ENCODE assay signal across 8 cellular contexts in the genomic region with DNA sequence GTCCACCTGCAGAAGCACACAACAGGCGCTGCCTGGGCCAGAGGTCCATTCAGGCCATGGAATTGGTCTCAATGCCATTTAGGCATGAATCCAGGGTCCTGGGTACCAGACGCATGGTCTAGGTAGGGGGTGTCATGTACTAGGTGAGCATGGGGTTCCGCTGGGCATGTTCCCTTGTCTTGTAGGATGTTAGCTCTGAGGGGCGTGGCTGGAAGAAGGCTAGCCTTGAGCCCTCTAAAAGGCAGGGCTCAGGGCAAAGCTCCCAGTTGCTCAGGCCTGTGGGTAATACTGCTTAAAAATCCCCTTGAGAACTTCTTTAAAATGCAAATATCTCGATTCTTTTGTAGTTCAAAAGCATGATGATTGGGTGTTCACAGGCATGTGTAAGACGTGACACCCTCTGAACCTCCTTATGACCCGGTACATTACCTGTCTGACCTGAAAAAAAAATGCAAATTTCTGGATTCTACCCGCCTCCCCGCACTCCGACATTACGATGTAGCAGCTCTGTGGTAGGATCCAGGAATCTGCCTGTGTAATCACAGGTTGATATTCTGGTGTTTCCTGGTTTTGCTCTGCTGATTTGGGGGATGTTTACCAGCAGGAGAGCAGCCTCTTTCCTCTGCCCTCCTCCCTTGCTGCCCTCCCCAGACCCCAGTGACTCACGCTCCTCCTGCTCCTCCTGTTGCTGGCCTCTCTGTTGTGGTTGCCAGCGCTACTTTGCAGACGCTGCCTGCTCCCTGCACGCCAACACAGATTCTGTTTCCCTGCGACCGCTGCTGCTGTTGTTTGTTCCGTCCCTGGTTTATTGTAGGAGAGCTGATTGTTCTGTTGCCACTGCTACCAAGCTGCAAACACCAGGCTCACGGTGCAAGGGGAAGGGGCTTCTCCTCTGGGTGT. TPM values are rescaled to one million over a fixed set of nuclear protein-coding genes. Genes with fewer than 3 reads are reported as not detected.
DNase-seq lines count a peak whose midpoint lies in the region; ATAC-seq, FAIRE-seq and TF ChIP-seq lines count a peak whose summit lies in the region.

No MANE protein-coding gene starts in this region.

- peaks cover 15 to 29% (median 24%) of the 10 kb centered on the region in 4 donors for H3K4me1 Mint-ChIP-seq in CD4-positive, CD25-positive, alpha-beta regulatory T cell

- H3K27ac Mint-ChIP-seq in CD4-positive, CD25-positive, alpha-beta regulatory T cell: peak overlapping the region; percentile 88 to 92 (median 89)

- POLR2A ChIA-PET in GM12878 (lab: Charles Lee): interaction anchor here (0.8 to 2.5 kb wide), 8 partner anchors 8 to 165 kb away, joined by 3 to 17 read pairs (median 6); a partner anchor contains a TSS

- TF ChIP-seq CTCF in GM12878 (IDR thresholded peaks at IDR 0.05 in 2 of 3, conservative IDR thresholded peaks at IDR 0.05 in 1 of 3; ENCODE audit: control insufficient read depth in 2 of 3, extremely low read depth in 1 of 3, insufficient read depth in 1 of 3, low read depth in 3 of 3, low read length in 3 of 3) (peak in 1 of 3 experiments; percentile 22; a peak in 1 of 6 replicates), WERI-Rb-1 (IDR thresholded peaks at IDR 0.05; ENCODE audit: low read depth, low read length) (no peak)

- peak overlapping the region; percentile 88 for H3K4me2 ChIP-seq in GM12878 (ENCODE audit: control insufficient read depth, insufficient read depth)

- peak overlapping the region; percentile 80 for H3K4me3 ChIP-seq in CD4-positive, CD25-positive, alpha-beta regulatory T cell (ENCODE audit: low read depth, low read length)
- H3K4me3 ChIP-seq in GM12878 (peak overlapping the region; percentile 51), iPS-18c (ENCODE audit: insufficient read depth, low read depth, low read length) (peak overlapping the region; percentile 11), skeletal muscle tissue (ENCODE audit: low read length in 3 of 3) (peak overlapping the region; percentile 60 to 71 (median 68)), WERI-Rb-1 (ENCODE audit: low read depth, low read length) (no peak overlapping the region)

- no peaks in the 10 kb centered on the region for H3K27me3 ChIP-seq in CD4-positive, CD25-positive, alpha-beta regulatory T cell (ENCODE audit: control insufficient read depth, insufficient read depth, low read length)
- H3K27me3 ChIP-seq in GM12878 (replicated peaks in 1 of 2; ENCODE audit: control insufficient read depth in 2 of 2, insufficient read depth in 2 of 2, low read length in 1 of 2) (no peaks in the 10 kb centered on the region), skeletal muscle tissue (ENCODE audit: control insufficient read depth in 3 of 3, insufficient read depth in 3 of 3, low read length in 3 of 3) (no peaks in the 10 kb centered on the region), WERI-Rb-1 (ENCODE audit: insufficient read depth, low read depth, severe bottlenecking) (no peaks in the 10 kb centered on the region)

- H3K27ac ChIP-seq in CD4-positive, CD25-positive, alpha-beta regulatory T cell (ENCODE audit: insufficient read depth, low read length, poor library complexity, severe bottlenecking): peak overlapping the region; percentile 36
- H3K27ac ChIP-seq in GM12878 (ENCODE audit: control insufficient read depth, insufficient read depth) (peak overlapping the region; percentile 66), skeletal muscle tissue (ENCODE audit: low read depth, low read length) (peak overlapping the region; percentile 67), WERI-Rb-1 (no peak overlapping the region)

- TF ChIP-seq EP300 in GM12878 (IDR thresholded peaks at IDR 0.05; ENCODE audit: borderline replicate concordance in 1 of 2, control insufficient read depth in 1 of 2, low read depth in 2 of 2, low read length in 2 of 2): peak; percentile 3 to 63; a peak in 1 of 4 replicates

- peak overlapping the region; percentile 84 to 95 (median 87) for H3K4me3 Mint-ChIP-seq in CD4-positive, CD25-positive, alpha-beta regulatory T cell

- peak overlapping the region; percentile 85 for H2AFZ ChIP-seq in GM12878 (ENCODE audit: control insufficient read depth, low read depth, low read length)

- peaks cover 0 to 4% (median 0%) of the 10 kb centered on the region in 7 donors for H3K9me3 Mint-ChIP-seq in CD4-positive, CD25-positive, alpha-beta regulatory T cell

- CTCF ChIA-PET in GM12878 (lab: Yijun Ruan, JAX): interaction anchor here (0.5 to 2.7 kb wide), 12 partner anchors 10 to 488 kb away, joined by 3 to 13 read pairs (median 4); a partner anchor contains a TSS

- H3K36me3 Mint-ChIP-seq in CD4-positive, CD25-positive, alpha-beta regulatory T cell: no peaks in the 10 kb centered on the region

- ATAC-seq in CD4-positive, CD25-positive, alpha-beta regulatory T cell (ENCODE audit: low read depth in 2 of 2): peak; percentile 89 to 91
- ATAC-seq in GM19324 (IDR thresholded peaks at IDR 0.05; ENCODE audit: low FRiP score, unreplicated experiment): peak; percentile 81
- ATAC-seq in HG03442 (IDR thresholded peaks at IDR 0.05; ENCODE audit: unreplicated experiment): peak; percentile 84
- ATAC-seq in GM12878: peak; percentile 90

- no peak for TF ChIP-seq RAD21 in GM12878 (IDR thresholded peaks at IDR 0.05; ENCODE audit: insufficient read depth, low read depth, low read length)

- no peaks in the 10 kb centered on the region for H3K36me3 ChIP-seq in CD4-positive, CD25-positive, alpha-beta regulatory T cell (ENCODE audit: control insufficient read depth, insufficient read depth, low read length)
- H3K36me3 ChIP-seq in GM12878 (ENCODE audit: control insufficient read depth in 2 of 2, insufficient read depth in 2 of 2, low read length in 1 of 2): no peaks in the 10 kb centered on the region
- no peaks in the 10 kb centered on the region for H3K36me3 ChIP-seq in skeletal muscle tissue (ENCODE audit: control insufficient read depth in 3 of 3, insufficient read depth in 3 of 3, low read length in 3 of 3)
- H3K36me3 ChIP-seq in WERI-Rb-1: no peaks in the 10 kb centered on the region

- peaks cover 0 to 3% of the 10 kb centered on the region in 2 experiments for H3K9me3 ChIP-seq in CD4-positive, CD25-positive, alpha-beta regulatory T cell (ENCODE audit: control insufficient read depth in 2 of 2, low read length in 2 of 2)
- H3K9me3 ChIP-seq in GM12878 (replicated peaks; ENCODE audit: control insufficient read depth, insufficient read depth, low read length) (no peaks in the 10 kb centered on the region; the same call in 1 of the 3 replicates), iPS-18c (ENCODE audit: control insufficient read depth, insufficient read depth, low read length) (no peaks in the 10 kb centered on the region), skeletal muscle tissue (ENCODE audit: control insufficient read depth in 3 of 3, low read length in 3 of 3) (no peaks in the 10 kb centered on the region), WERI-Rb-1 (ENCODE audit: severe bottlenecking) (no peaks in the 10 kb centered on the region)

- peaks cover 5% of the 10 kb centered on the region for H3K27me3 Mint-ChIP-seq in CD4-positive, CD25-positive, alpha-beta regulatory T cell

- DNase-seq in CD4-positive, CD25-positive, alpha-beta regulatory T cell: peak; percentile 45 to 81 (median 53)
- DNase-seq in T-helper 2 cell (peak; percentile 30 to 89 (median 58)), GM12878 (ENCODE audit: low read depth, low spot score) (peak; percentile 77), WERI-Rb-1 (no peak)

- RAD21 ChIA-PET in GM12878 (lab: Charles Lee; ENCODE audit: unreplicated experiment): interaction anchor here (0.7 to 4.5 kb wide), 17 partner anchors 10 to 488 kb away, joined by 3 to 31 read pairs (median 4); a partner anchor contains a TSS

- in situ Hi-C loops in GM12878 (cut with MboI): no loop called here

- H3K4me1 ChIP-seq in CD4-positive, CD25-positive, alpha-beta regulatory T cell (ENCODE audit: control insufficient read depth, insufficient read depth, low read length, poor library complexity, severe bottlenecking): peaks cover 19% of the 10 kb centered on the region
- peaks cover 16% of the 10 kb centered on the region for H3K4me1 ChIP-seq in GM12878 (ENCODE audit: control insufficient read depth, insufficient read depth, low read length)
- H3K4me1 ChIP-seq in skeletal muscle tissue (ENCODE audit: control insufficient read depth in 3 of 3, insufficient read depth in 3 of 3, low read length in 3 of 3): peaks cover 13 to 16% (median 16%) of the 10 kb centered on the region in 3 donors

- H3K9ac ChIP-seq in GM12878 (ENCODE audit: control insufficient read depth, insufficient read depth, low read length) (peak overlapping the region; percentile 41), skeletal muscle tissue (ENCODE audit: low read depth in 1 of 3, low read length in 3 of 3) (peak overlapping the region; percentile 29 to 80 (median 77))

- H4K20me1 ChIP-seq in GM12878 (ENCODE audit: control insufficient read depth, insufficient read depth): no peaks in the 10 kb centered on the region

- peak; percentile 76 for TF ChIP-seq POLR2A in GM12878 (IDR thresholded peaks at IDR 0.05; ENCODE audit: low read depth, low read length)

- TSS peak; percentile 87 for BruUV-seq in GM12878 (replicated peaks; lab: Mats Ljungman, UMichigan)

- H3K79me2 ChIP-seq in GM12878 (ENCODE audit: control insufficient read depth, insufficient read depth, low read length): no peaks in the 10 kb centered on the region

- intact Hi-C loops in GM12878 (cut with micrococcal nuclease; ENCODE audit: unreplicated experiment): loop anchor here (1.0 to 10.0 kb wide), 6 partner anchors 55 to 322 kb away; a partner anchor contains a TSS

- SMC1A ChIA-PET in GM12878 (lab: Charles Lee; ENCODE audit: uncharacterized antibody, unreplicated experiment): interaction anchor here (0.6 to 3.2 kb wide), 24 partner anchors 8 to 401 kb away, joined by 3 to 22 read pairs (median 6); a partner anchor contains a TSS

- WGBS in GM12878 (ENCODE audit: insufficient coverage, insufficient replicate concordance, low lambda C conversion rate, missing lambda C conversion rate): 35% methylated on average over 19 of the region's 19 CpGs

- FAIRE-seq in GM12878 (lab: Jason Lieb, UNC): peak; percentile 87

RNA-seq across cellular contexts. Expression of a gene that starts 5.7 kb away (rescaled TPM):
- not detected for total RNA-seq in CD4-positive, CD25-positive, alpha-beta regulatory T cell
- not detected for polyA plus RNA-seq in CD4-positive, CD25-positive, alpha-beta regulatory T cell
- 1.0 and 2.8 TPM in 2 replicates for total RNA-seq in GM12878 (2013; cell fraction: nucleolus; rRNA removed)
- 0.22 and 0.40 TPM in 2 replicates for total RNA-seq in GM12878 (2014; rRNA removed)
- total RNA-seq in GM12878 (2014; rRNA removed; fragmentation: Illumina TruSeq; extraction: Trizol): 0.67 and 0.74 TPM in 2 replicates
- 0.23 TPM in 1 of 2 replicates, not detected in the other for total RNA-seq in GM12878 (2021)
- not detected for polyA plus RNA-seq in GM12878 (2011; ENCODE audit: low read depth)
- 0.46 and 0.49 TPM in 2 replicates for polyA plus RNA-seq in GM12878 (2011; rRNA removed)
- 0.07 and 0.25 TPM in 2 replicates for polyA plus RNA-seq in GM12878 (2011; cell fraction: cytosol; rRNA removed)
- polyA plus RNA-seq in GM12878 (2011; cell fraction: nucleus; rRNA removed): 0.28 and 0.32 TPM in 2 replicates
- not detected in 2 replicates for polyA plus RNA-seq in GM12878 (2012)
- polyA plus RNA-seq in GM12878 (2014; fragmentation: Illumina TruSeq; extraction: Trizol): 0.11 and 0.21 TPM in 2 replicates
- under 1 TPM; 0.24 to 0.71 TPM for polyA plus RNA-seq in GM12878 (2014; fragmentation: Nextera tagmentation; extraction: Ambion mirVana)
- 0.39 and 0.94 TPM in 2 replicates for polyA plus RNA-seq in GM12878 (2014; rRNA removed)
- polyA plus RNA-seq in GM12878 (2016; fragmentation: Nextera tagmentation; extraction: Ambion mirVana): under 1 TPM in 1 of 2 experiments, not detected in 1; 0.06 TPM
- 0.41 and 0.88 TPM in 2 replicates for polyA minus RNA-seq in GM12878 (2011; rRNA and poly(A)+ RNA removed)
- not detected in 2 replicates for polyA minus RNA-seq in GM12878 (2011; cell fraction: cytosol; rRNA and poly(A)+ RNA removed)
- polyA minus RNA-seq in GM12878 (2011; cell fraction: nucleus; rRNA and poly(A)+ RNA removed): not detected in 2 replicates
- 0.52 TPM for total RNA-seq in skeletal muscle tissue
